Comparison of ENCODE assay signal across 1 cellular context in the genomic region with DNA sequence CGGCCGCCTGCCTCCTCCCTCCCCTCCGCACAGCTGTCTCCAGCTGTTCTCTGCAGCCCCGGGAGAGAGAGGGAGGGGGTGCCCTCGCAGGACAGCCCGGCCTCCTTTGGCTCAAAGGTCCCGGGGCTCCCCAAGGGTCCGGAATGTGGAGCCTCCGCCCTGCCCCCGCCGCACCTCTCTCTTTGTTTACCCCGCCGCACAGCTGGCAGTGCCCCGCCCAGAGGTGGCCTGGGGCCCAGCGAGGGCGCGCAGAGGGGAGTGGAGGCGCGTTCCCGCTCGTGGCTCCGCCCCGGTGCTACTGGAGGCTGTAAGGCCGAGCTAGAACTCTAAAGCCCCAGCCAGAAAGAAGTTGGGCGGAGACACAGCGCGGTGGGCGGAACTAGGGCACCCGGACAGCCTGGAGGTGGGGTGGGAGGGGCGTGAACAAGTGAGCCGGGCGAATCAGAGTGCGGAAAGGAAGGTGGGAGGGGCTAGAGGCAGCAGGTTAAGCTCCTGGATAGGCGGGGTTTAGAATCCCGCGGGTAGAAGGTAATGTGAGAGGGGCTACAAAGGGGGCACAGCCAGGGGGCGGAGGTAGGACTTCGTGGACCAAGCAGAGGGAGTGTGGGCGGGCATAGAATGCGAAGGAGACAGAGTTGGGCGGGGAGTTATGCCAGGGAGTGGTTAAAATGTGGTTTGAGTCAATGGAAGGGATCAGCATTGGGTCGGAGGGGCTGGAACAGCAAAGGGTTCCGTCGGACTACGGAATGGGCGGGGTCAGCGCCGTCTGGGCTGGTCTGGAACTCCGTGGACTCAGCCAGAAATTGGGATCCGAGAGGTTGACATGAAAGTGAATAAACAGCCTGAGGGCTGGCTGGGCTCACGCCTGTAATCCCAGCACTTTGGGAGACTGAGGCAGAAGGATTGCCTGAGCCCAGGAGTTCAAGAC.
TF ChIP-seq lines count a peak whose summit lies in the region.

No MANE protein-coding gene starts in this region.

TF ChIP-seq in GM23338, 12 proteins besides CTCF, POLR2A, EP300 and RAD21 (continued from another document):
- TF ChIP-seq, protein P1, sequence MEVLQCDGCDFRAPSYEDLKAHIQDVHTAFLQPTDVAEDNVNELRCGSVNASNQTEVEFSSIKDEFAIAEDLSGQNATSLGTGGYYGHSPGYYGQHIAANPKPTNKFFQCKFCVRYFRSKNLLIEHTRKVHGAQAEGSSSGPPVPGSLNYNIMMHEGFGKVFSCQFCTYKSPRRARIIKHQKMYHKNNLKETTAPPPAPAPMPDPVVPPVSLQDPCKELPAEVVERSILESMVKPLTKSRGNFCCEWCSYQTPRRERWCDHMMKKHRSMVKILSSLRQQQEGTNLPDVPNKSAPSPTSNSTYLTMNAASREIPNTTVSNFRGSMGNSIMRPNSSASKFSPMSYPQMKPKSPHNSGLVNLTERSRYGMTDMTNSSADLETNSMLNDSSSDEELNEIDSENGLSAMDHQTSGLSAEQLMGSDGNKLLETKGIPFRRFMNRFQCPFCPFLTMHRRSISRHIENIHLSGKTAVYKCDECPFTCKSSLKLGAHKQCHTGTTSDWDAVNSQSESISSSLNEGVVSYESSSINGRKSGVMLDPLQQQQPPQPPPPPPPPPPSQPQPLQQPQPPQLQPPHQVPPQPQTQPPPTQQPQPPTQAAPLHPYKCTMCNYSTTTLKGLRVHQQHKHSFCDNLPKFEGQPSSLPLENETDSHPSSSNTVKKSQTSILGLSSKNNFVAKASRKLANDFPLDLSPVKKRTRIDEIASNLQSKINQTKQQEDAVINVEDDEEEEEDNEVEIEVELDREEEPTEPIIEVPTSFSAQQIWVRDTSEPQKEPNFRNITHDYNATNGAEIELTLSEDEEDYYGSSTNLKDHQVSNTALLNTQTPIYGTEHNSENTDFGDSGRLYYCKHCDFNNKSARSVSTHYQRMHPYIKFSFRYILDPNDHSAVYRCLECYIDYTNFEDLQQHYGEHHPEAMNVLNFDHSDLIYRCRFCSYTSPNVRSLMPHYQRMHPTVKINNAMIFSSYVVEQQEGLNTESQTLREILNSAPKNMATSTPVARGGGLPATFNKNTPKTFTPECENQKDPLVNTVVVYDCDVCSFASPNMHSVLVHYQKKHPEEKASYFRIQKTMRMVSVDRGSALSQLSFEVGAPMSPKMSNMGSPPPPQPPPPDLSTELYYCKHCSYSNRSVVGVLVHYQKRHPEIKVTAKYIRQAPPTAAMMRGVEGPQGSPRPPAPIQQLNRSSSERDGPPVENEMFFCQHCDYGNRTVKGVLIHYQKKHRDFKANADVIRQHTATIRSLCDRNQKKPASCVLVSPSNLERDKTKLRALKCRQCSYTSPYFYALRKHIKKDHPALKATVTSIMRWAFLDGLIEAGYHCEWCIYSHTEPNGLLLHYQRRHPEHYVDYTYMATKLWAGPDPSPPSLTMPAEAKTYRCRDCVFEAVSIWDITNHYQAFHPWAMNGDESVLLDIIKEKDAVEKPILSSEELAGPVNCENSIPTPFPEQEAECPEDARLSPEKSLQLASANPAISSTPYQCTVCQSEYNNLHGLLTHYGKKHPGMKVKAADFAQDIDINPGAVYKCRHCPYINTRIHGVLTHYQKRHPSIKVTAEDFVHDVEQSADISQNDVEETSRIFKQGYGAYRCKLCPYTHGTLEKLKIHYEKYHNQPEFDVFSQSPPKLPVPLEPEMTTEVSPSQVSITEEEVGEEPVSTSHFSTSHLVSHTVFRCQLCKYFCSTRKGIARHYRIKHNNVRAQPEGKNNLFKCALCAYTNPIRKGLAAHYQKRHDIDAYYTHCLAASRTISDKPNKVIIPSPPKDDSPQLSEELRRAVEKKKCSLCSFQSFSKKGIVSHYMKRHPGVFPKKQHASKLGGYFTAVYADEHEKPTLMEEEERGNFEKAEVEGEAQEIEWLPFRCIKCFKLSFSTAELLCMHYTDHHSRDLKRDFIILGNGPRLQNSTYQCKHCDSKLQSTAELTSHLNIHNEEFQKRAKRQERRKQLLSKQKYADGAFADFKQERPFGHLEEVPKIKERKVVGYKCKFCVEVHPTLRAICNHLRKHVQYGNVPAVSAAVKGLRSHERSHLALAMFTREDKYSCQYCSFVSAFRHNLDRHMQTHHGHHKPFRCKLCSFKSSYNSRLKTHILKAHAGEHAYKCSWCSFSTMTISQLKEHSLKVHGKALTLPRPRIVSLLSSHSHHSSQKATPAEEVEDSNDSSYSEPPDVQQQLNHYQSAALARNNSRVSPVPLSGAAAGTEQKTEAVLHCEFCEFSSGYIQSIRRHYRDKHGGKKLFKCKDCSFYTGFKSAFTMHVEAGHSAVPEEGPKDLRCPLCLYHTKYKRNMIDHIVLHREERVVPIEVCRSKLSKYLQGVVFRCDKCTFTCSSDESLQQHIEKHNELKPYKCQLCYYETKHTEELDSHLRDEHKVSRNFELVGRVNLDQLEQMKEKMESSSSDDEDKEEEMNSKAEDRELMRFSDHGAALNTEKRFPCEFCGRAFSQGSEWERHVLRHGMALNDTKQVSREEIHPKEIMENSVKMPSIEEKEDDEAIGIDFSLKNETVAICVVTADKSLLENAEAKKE (CRISPR knock-in tag; IDR thresholded peaks at IDR 0.05), result no peak
- TF ChIP-seq CREB1 (CRISPR knock-in tag; IDR thresholded peaks at IDR 0.05; ENCODE audit: low read depth) (peak; percentile 40; the same call in 1 of the 2 replicates), EZH2 (IDR thresholded peaks at IDR 0.05; ENCODE audit: low read depth, unreplicated experiment) (no peak), POLR2AphosphoS5 (IDR thresholded peaks at IDR 0.05; ENCODE audit: low read depth) (peak; percentile 47; the same call in 1 of the 2 replicates)
